ENCODE assay signal across 23 cellular contexts in genomic region chr7:85019778-85020177, GRCh38.
"Had no signal": no experiment of that assay in that cellular context is flagged by ENCODE, and none has a peak within 500 bp of the region (broad histone marks: within the 10 kb centered on the region; RNA-seq: fewer than 3 reads in every experiment).

No MANE protein-coding gene starts in this region.

- H3K27me3 ChIP-seq: esophagus muscularis mucosa, foreskin keratinocyte, heart left ventricle, neutrophil had no signal

- H3K9me3 ChIP-seq: esophagus muscularis mucosa, heart left ventricle, left ventricle myocardium inferior, neutrophil, right lobe of liver, thoracic aorta had no signal

- H3K4me3 ChIP-seq: esophagus muscularis mucosa, heart left ventricle, left ventricle myocardium inferior, lung, right lobe of liver, thoracic aorta had no signal

- H3K36me3 ChIP-seq: esophagus muscularis mucosa, heart left ventricle, left ventricle myocardium inferior, neutrophil, right lobe of liver, thoracic aorta, WERI-Rb-1 had no signal

- H3K4me1 ChIP-seq: esophagus muscularis mucosa, heart left ventricle, left ventricle myocardium inferior, right lobe of liver had no signal

- ATAC-seq: foreskin keratinocyte; heart left ventricle; right lobe of liver; stimulated activated naive CD8-positive, alpha-beta T cell treated with anti-CD3 and anti-CD28 coated beads, Interleukin-15, Interleukin-2, amounts not matched to agents 100 U/mL and 50 U/mL, for 24 hours; T-helper 17 cell had no signal

- DNase-seq: activated CD4-positive, alpha-beta memory T cell treated with anti-CD3 and anti-CD28 coated beads for 36 hours; activated CD4-positive, alpha-beta T cell treated with anti-CD3 and anti-CD28 coated beads, Interleukin-2, amount 10 ng/mL, durations not matched to agents 24 days and 14 days; activated CD4-positive, CD25-positive, alpha-beta regulatory T cell treated with anti-CD3 and anti-CD28 coated beads, Interleukin-2, amount 50 U/mL, for 72 hours; activated CD8-positive, alpha-beta memory T cell treated with anti-CD3 and anti-CD28 coated beads, Interleukin-2, amount 50 U/mL, for 4 hours; activated effector memory CD4-positive, alpha-beta T cell treated with anti-CD3 and anti-CD28 coated beads, Interleukin-2, amount 50 U/mL, for 16 hours; activated naive CD4-positive, alpha-beta T cell treated with anti-CD3 and anti-CD28 coated beads for 36 hours; activated naive CD8-positive, alpha-beta T cell treated with anti-CD3 and anti-CD28 coated beads, Interleukin-2, amount 10 ng/mL, durations not matched to agents 7 days and 5 days; activated T-cell treated with anti-CD3 and anti-CD28 coated beads, Interleukin-2, amount 50 U/mL, for 1 hour; caudate nucleus; foreskin keratinocyte; heart left ventricle; left ventricle myocardium inferior; right lobe of liver; stimulated activated CD4-positive, alpha-beta T cell treated with anti-CD3 and anti-CD28 coated beads, Interleukin-2, amount 100 ng/mL, for 48 hours; stimulated activated naive CD8-positive, alpha-beta T cell treated with anti-CD3 and anti-CD28 coated beads, Interleukin-15, Interleukin-2, amounts not matched to agents 100 U/mL and 50 U/mL, for 24 hours; T-helper 17 cell; T1000; trophoblast cell; WERI-Rb-1 had no signal

- H3K27ac ChIP-seq: esophagus muscularis mucosa, foreskin keratinocyte, heart left ventricle, left ventricle myocardium inferior, neutrophil, right lobe of liver, thoracic aorta, WERI-Rb-1 had no signal
